Comparison of ENCODE assay signal across 12 cellular contexts in the genomic region with DNA sequence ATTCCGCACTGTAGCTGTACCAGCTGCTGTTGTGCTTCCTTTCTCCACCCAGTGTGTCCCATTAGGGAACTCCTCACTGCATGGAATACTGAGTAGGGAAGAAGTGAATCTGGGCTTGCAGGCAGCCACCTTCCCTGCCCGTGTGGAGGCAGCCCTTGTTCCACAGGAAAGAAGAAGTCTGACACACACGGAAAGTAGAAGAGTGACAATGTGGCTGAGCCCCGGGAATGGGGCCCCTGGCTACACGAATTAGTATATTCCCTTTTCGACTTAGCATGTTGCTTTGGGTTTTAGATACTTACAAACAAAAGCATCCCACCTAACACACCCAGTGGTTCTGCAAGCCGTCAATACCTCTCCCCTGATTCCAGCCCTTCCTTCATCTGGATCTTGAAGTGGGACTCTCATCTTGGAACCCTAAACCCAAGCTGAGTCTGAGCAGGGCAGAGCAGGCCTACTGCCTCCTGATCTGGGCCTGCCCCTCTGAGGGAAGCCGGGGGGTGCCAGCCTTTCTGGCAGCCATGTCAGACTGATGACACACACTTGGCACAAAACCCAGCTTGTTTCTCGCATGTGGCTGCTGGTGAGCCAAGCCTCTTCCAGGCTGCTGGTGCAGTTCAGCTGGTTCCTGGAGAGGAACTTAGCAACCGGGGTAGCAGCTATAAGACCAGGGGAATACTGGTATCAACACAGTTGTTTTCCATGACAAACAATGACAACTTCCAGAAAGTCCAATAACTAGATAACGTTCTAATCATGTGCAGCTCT.
DNase-seq lines count a peak whose midpoint lies in the region; ATAC-seq, FAIRE-seq and TF ChIP-seq lines count a peak whose summit lies in the region.
"Had no signal": no experiment of that assay in that cellular context is flagged by ENCODE, and none has a peak within 500 bp of the region (broad histone marks: within the 10 kb centered on the region; RNA-seq: fewer than 3 reads in every experiment).

No MANE protein-coding gene starts in this region.

- H3K27ac ChIP-seq in mammary epithelial cell (ENCODE audit: insufficient read depth, low read depth, low read length): no peak overlapping the region
- no peak overlapping the region for H3K27ac ChIP-seq in keratinocyte (ENCODE audit: control insufficient read depth, insufficient read depth, low read length)
- H3K27ac ChIP-seq in tibial nerve: peak overlapping the region; percentile 6 to 83 (median 76)
- H3K27ac ChIP-seq: 22Rv1 had no signal

- WGBS in mammary epithelial cell (ENCODE audit: low coverage, missing lambda C conversion rate): 88% methylated on average over 9 of the region's 11 CpGs
- 66 to 68% methylated on average over 11 of the region's 11 CpGs for WGBS in tibial nerve, 2 donors

- in situ Hi-C loops in mammary epithelial cell (cut with MboI; ENCODE audit: low sequenced_read_pairs in 2 of 2): loop anchor here (10.0 to 25.0 kb wide), 2 partner anchors 252 to 255 kb away; no protein-coding TSS in a partner anchor

- FAIRE-seq in keratinocyte (lab: Jason Lieb, UNC): peak; percentile 71

- no peak for TF ChIP-seq CTCF in mammary epithelial cell (conservative IDR thresholded peaks at IDR 0.05 in 1 of 2, IDR thresholded peaks at IDR 0.05 in 1 of 2; ENCODE audit: extremely low read depth in 1 of 2, insufficient read depth in 1 of 2, low read depth in 1 of 2, low read length in 2 of 2)
- TF ChIP-seq CTCF in keratinocyte (optimal IDR thresholded peaks at IDR 0.05 in 1 of 3, IDR thresholded peaks at IDR 0.05 in 1 of 3, conservative IDR thresholded peaks at IDR 0.05 in 1 of 3; ENCODE audit: extremely low read depth in 1 of 3, insufficient read depth in 2 of 3, low read length in 3 of 3): no peak
- TF ChIP-seq CTCF in tibial nerve (IDR thresholded peaks at IDR 0.05): no peak
- no peak for TF ChIP-seq CTCF in GM10248 (IDR thresholded peaks at IDR 0.05; ENCODE audit: control extremely low read depth, extremely low read depth, low read depth, missing control alignments)

- no peak overlapping the region for H3K4me3 ChIP-seq in mammary epithelial cell (replicated peaks in 1 of 3; ENCODE audit: insufficient read depth in 1 of 3, low read depth in 2 of 3, low read length in 3 of 3)
- no peak overlapping the region for H3K4me3 ChIP-seq in keratinocyte (ENCODE audit: control insufficient read depth in 2 of 3, extremely low read depth in 1 of 3, insufficient read depth in 2 of 3, low read depth in 1 of 3, low read length in 3 of 3)
- no peak overlapping the region for H3K4me3 ChIP-seq in tibial nerve
- H3K4me3 ChIP-seq: lung had no signal

- POLR2A ChIA-PET in GM10248 (lab: Yijun Ruan, JAX): no interaction called here

- intact Hi-C loops in mammary epithelial cell (cut with micrococcal nuclease): no loop called here

- BruUV-seq in mammary epithelial cell (replicated peaks; lab: Mats Ljungman, UMichigan): no TSS peak

- H3K9ac ChIP-seq in mammary epithelial cell (ENCODE audit: insufficient read depth, low read length): no peak overlapping the region
- H3K9ac ChIP-seq in keratinocyte (ENCODE audit: control insufficient read depth, extremely low read depth, insufficient read depth, low read length): no peak overlapping the region

- DNase-seq in DMS 273 (lab: John Stamatoyannopoulos, UW; ENCODE audit: unreplicated experiment): peak; percentile 58
- no peak for DNase-seq in DMS 273 treated with DMSO at 0.1 percent for 48 hours (lab: John Stamatoyannopoulos, UW)
- peak; percentile 63 for DNase-seq in mammary epithelial cell
- peak; percentile 33 for DNase-seq in keratinocyte (ENCODE audit: low read depth, low spot score)
- DNase-seq in tibial nerve (ENCODE audit: low spot score in 2 of 2): no peak
- no peak for DNase-seq in GM10248 (ENCODE audit: extremely low spot score)
- DNase-seq in NCI-H774 (lab: John Stamatoyannopoulos, UW): no peak
- DNase-seq: activated naive CD8-positive, alpha-beta T cell treated with anti-CD3 and anti-CD28 coated beads, Interleukin-2, amount 10 ng/mL, durations not matched to agents 7 days and 5 days; NCI-H1105 had no signal

- no peaks in the 10 kb centered on the region for H3K9me1 ChIP-seq in keratinocyte (ENCODE audit: control insufficient read depth, extremely low read depth, insufficient read depth, low read length)

- ATAC-seq in GM18873 (IDR thresholded peaks at IDR 0.05; ENCODE audit: low FRiP score, unreplicated experiment): no peak

- H2AFZ ChIP-seq in mammary epithelial cell (ENCODE audit: low read depth, low read length) (peak overlapping the region; percentile 5), keratinocyte (ENCODE audit: control insufficient read depth, low read length) (peak overlapping the region; percentile 55)

- H3K79me2 ChIP-seq in mammary epithelial cell (ENCODE audit: insufficient read depth, low read length): no peaks in the 10 kb centered on the region
- H3K79me2 ChIP-seq in keratinocyte (ENCODE audit: control insufficient read depth, insufficient read depth, low read length): no peaks in the 10 kb centered on the region

- peaks cover 9% of the 10 kb centered on the region for H3K4me1 ChIP-seq in mammary epithelial cell (ENCODE audit: insufficient read depth, low read length)
- H3K4me1 ChIP-seq in keratinocyte (ENCODE audit: control insufficient read depth, extremely low read depth, insufficient read depth, low read length): peaks cover 20% of the 10 kb centered on the region
- H3K4me1 ChIP-seq in tibial nerve: peaks cover 0 to 48% (median 14%) of the 10 kb centered on the region in 4 donors

- dilution Hi-C loops in mammary epithelial cell (cut with HindIII; ENCODE audit: low sequenced_read_pairs): loop anchor here (5.0 kb wide), 1 partner anchor 72 kb away; no protein-coding TSS in a partner anchor
- dilution Hi-C loops in keratinocyte (cut with MboI; ENCODE audit: extremely low pct_ligation_motif_present, low sequenced_read_pairs): loop anchor here (25.0 kb wide), 1 partner anchor 102 kb away; no protein-coding TSS in a partner anchor

- no peaks in the 10 kb centered on the region for H3K27me3 ChIP-seq in mammary epithelial cell (ENCODE audit: insufficient read depth, low read length)
- H3K27me3 ChIP-seq in keratinocyte (ENCODE audit: control insufficient read depth, extremely low read depth, insufficient read depth, low read length): peaks cover 6% of the 10 kb centered on the region
- H3K27me3 ChIP-seq in tibial nerve: no peaks in the 10 kb centered on the region

- no peaks in the 10 kb centered on the region for H3K36me3 ChIP-seq in mammary epithelial cell (ENCODE audit: insufficient read depth, low read length)
- no peaks in the 10 kb centered on the region for H3K36me3 ChIP-seq in keratinocyte (ENCODE audit: control insufficient read depth in 2 of 2, extremely low read depth in 1 of 2, insufficient read depth in 2 of 2, low read length in 2 of 2)
- peaks cover 0 to 27% (median 0%) of the 10 kb centered on the region in 3 donors for H3K36me3 ChIP-seq in tibial nerve

- H4K20me1 ChIP-seq in mammary epithelial cell (ENCODE audit: insufficient read depth, low read length) (no peaks in the 10 kb centered on the region), keratinocyte (ENCODE audit: control insufficient read depth, extremely low read depth, insufficient read depth, low read length) (no peaks in the 10 kb centered on the region)

- H3K9me3 ChIP-seq in mammary epithelial cell (replicated peaks; ENCODE audit: insufficient read depth, low read length): no peaks in the 10 kb centered on the region
- H3K9me3 ChIP-seq in keratinocyte (ENCODE audit: control insufficient read depth, low read depth, low read length): no peaks in the 10 kb centered on the region
- no peaks in the 10 kb centered on the region for H3K9me3 ChIP-seq in tibial nerve

- no peak for TF ChIP-seq POLR2A in tibial nerve (IDR thresholded peaks at IDR 0.05)

- CTCF ChIA-PET in mammary epithelial cell (lab: Charles Lee; ENCODE audit: low non-redundant PET): no interaction called here
- CTCF ChIA-PET in GM10248 (lab: Yijun Ruan, JAX): interaction anchor here (0.7 to 10.3 kb wide), 9 partner anchors 9 to 258 kb away, joined by 3 to 80 read pairs (median 3); no protein-coding TSS in a partner anchor

- peak in 1 of 2 donors; percentile 44 for TF ChIP-seq EP300 in tibial nerve (IDR thresholded peaks at IDR 0.05)

- H3K4me2 ChIP-seq in mammary epithelial cell (ENCODE audit: insufficient read depth, low read depth, low read length) (no peak overlapping the region), keratinocyte (ENCODE audit: control insufficient read depth, extremely low read depth, insufficient read depth, low read depth, low read length) (no peak overlapping the region)

Comparison
In these comparisons a context has a peak if more than half of its experiments do, and no peak if none do; other contexts are left out.
1. DNase-seq: peak in DMS 273 (single experiment), mammary epithelial cell (single experiment) and keratinocyte (single experiment); none in DMS 273 treated with DMSO at 0.1 percent for 48 hours (single experiment), tibial nerve (0 of 2), GM10248 (single experiment) and NCI-H774 (single experiment).
2. H3K27ac ChIP-seq: peak in tibial nerve (4 of 4); none in mammary epithelial cell (single experiment) and keratinocyte (single experiment).